In the genomic region with DNA sequence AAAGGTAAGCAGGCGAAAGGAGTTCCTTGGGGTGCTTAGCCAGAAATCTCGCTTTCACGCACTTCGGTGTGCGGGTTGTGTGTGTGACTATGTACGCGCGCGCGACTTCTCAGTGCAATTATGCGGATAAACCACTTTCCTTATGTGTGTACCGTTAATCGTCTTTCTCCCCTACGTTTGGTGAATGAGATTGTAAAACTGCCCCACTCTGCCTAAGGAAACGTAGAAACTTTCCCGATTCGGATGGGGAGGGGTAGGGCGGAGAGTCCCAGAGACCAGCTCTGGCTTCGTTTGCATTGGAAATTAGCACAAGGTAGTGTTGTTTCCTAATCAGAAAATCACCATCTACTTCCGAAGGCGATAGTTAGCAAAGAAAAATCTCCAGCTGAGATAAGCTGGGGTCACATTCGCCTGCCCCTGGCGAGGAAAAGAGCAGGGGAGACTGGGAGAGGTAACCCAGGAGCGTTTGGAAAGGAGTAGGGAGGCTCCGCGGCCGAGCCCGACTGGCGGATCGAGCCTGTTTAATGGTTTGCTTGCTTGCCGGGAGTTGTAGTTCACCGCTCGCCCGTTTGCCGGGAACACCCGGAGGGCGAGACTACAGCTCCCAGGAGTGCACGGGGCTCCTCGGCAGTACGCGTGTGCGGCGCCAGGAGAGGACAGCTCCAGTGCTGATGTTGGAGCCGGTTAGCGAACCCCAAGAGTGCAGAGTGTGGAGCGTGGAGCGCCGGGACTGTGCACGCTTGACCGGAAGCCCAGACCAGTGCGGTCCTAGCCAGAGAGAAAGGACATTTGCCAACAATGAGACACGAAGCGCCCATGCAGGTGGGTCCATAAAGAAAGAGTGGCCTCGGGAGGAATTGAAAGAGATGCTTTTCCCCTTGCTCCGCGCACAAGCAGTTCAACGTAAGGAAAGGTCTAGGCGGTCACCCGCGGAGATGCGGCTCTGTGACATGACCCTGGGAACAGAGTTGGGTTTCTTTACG, we compare ENCODE assay signal across 8 cellular contexts. TPM values are rescaled to one million over a fixed set of nuclear protein-coding genes. Genes with fewer than 3 reads are reported as not detected.
DNase-seq lines count a peak whose midpoint lies in the region; ATAC-seq and TF ChIP-seq lines count a peak whose summit lies in the region.

A gene with protein sequence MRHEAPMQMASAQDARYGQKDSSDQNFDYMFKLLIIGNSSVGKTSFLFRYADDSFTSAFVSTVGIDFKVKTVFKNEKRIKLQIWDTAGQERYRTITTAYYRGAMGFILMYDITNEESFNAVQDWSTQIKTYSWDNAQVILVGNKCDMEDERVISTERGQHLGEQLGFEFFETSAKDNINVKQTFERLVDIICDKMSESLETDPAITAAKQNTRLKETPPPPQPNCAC (plus strand): TSS at position 665 of the 983 bp plus-strand sequence. CDS start 134 bp downstream, at position 799.

- 1% methylated on average over 62 of the region's 62 CpGs for WGBS in sigmoid colon, 2 donors

- no peak for TF ChIP-seq EP300 in sigmoid colon (IDR thresholded peaks at IDR 0.05)

- no peaks in the 10 kb centered on the region for H3K4me1 ChIP-seq in iPS-20b (ENCODE audit: insufficient read depth, low read length)
- H3K4me1 ChIP-seq in sigmoid colon, result peaks cover 0 to 14% (median 12%) of the 10 kb centered on the region in 4 donors

- H3K27me3 ChIP-seq in iPS-20b (ENCODE audit: insufficient read depth, low read length) (peaks cover 36% of the 10 kb centered on the region), sigmoid colon (peaks cover 0 to 44% (median 12%) of the 10 kb centered on the region in 3 donors)

- TF ChIP-seq POLR2A in sigmoid colon (IDR thresholded peaks at IDR 0.05), result no peak

- peak within 1 kb of the TSS; percentile 77; the same call in 1 of the 2 replicates for H3K9ac ChIP-seq in iPS-20b (ENCODE audit: low read depth, low read length)

- DNase-seq in activated CD8-positive, alpha-beta memory T cell treated with anti-CD3 and anti-CD28 coated beads for 24 hours, result peak; percentile 61
- no peak for DNase-seq in activated CD8-positive, alpha-beta memory T cell treated with anti-CD3 and anti-CD28 coated beads, Interleukin-2, amount 50 U/mL, for 4 hours
- DNase-seq in NCI-H128 (lab: John Stamatoyannopoulos, UW; ENCODE audit: unreplicated experiment) (peak; percentile 74), SKM-1 treated with dmso at 0.1 percent for 144 hours (lab: John Stamatoyannopoulos, UW; ENCODE audit: unreplicated experiment) (peak; percentile 82), sigmoid colon (peak; percentile 77)
- DNase-seq in central memory CD4-positive, alpha-beta T cell, result peak; percentile 10

- intact Hi-C loops in sigmoid colon (cut with DNase I), result no loop called here

- peak; percentile 100 for ATAC-seq in HG02763 (IDR thresholded peaks at IDR 0.05; ENCODE audit: unreplicated experiment)

- TF ChIP-seq CTCF in sigmoid colon (IDR thresholded peaks at IDR 0.05), result no peak

- peak within 1 kb of the TSS; percentile 94 for H3K4me3 ChIP-seq in iPS-20b (ENCODE audit: low read length)
- H3K4me3 ChIP-seq in sigmoid colon, result peak within 1 kb of the TSS; percentile 15 to 49 (median 41)

- H3K36me3 ChIP-seq in iPS-20b (ENCODE audit: insufficient read depth, low read depth, low read length) (no peaks in the 10 kb centered on the region), sigmoid colon (no peaks in the 10 kb centered on the region)

- H3K9me3 ChIP-seq in iPS-20b (ENCODE audit: insufficient read depth, low read depth, low read length), result no peaks in the 10 kb centered on the region
- no peaks in the 10 kb centered on the region for H3K9me3 ChIP-seq in sigmoid colon

- no peak within 1 kb of the TSS for H3K27ac ChIP-seq in iPS-20b (ENCODE audit: low read length)
- H3K27ac ChIP-seq in sigmoid colon, result no peak within 1 kb of the TSS

RNA-seq across cellular contexts. Expression of the gene that starts here (rescaled TPM):
- 10 to 100 TPM in 1 of 4 donors, 1 to 10 TPM in 3; 1.9 to 17.6 (median 4.8) TPM for total RNA-seq in sigmoid colon
- polyA plus RNA-seq in sigmoid colon, result 1 to 10 TPM in 1 of 3 donors, under 1 TPM in 1, not detected in 1; under 0.01 to 1.5 TPM
